ENCODE assay signal across 28 cellular contexts in genomic region chr3:14774431-14774830, GRCh38. TPM values are rescaled to one million over a fixed set of nuclear protein-coding genes. Genes with fewer than 3 reads are reported as not detected.
A peak's percentile ranks its signal among the peaks of the same experiment; 100 is the strongest.
DNase-seq lines count a peak whose midpoint lies in the region; ATAC-seq, FAIRE-seq and TF ChIP-seq lines count a peak whose summit lies in the region.
"Had no signal": no experiment of that assay in that cellular context is flagged by ENCODE, and none has a peak within 500 bp of the region (broad histone marks: within the 10 kb centered on the region; RNA-seq: fewer than 3 reads in every experiment).

No MANE protein-coding gene starts in this region.

- H3K79me2 ChIP-seq in K562 (ENCODE audit: control insufficient read depth, insufficient read depth, low read length) = no peaks in the 10 kb centered on the region

- no peak for FAIRE-seq in K562 (lab: Jason Lieb, UNC)
- FAIRE-seq: A549, frontal cortex, GM18507, keratinocyte had no signal

- in situ Hi-C loops in K562 (cut with MboI) = no loop called here

- peak; percentile 22 for DNase-seq in Right ventricle myocardium superior
- no peak for DNase-seq in left ventricle myocardium inferior
- DNase-seq in K562 (ENCODE audit: extremely low read depth in 1 of 4, low spot score in 3 of 4) = no peak
- peak; percentile 68 for DNase-seq in mesenteric fat pad (ENCODE audit: low spot score)
- DNase-seq in ureter (ENCODE audit: low spot score) = peak; percentile 13
- no peak for DNase-seq in NAMALWA (ENCODE audit: low spot score)
- DNase-seq in HFFc6 = no peak
- DNase-seq: activated CD4-positive, alpha-beta T cell treated with anti-CD3 and anti-CD28 coated beads for 4 hours; activated gamma-delta T cell treated with Interleukin-2 at 50 U/mL for 16 hours; cerebellar nuclear complex; effector CD8-positive, alpha-beta T cell; GF-D8; HCEC 1CT; hypothalamus; NCI-H1092; NCI-H1930; NCI-H526 treated with DMSO at 0.1 percent for 48 hours; substantia nigra had no signal

- intact Hi-C loops in Right ventricle myocardium superior (cut with DNase I) = no loop called here
- intact Hi-C loops in left ventricle myocardium inferior (cut with micrococcal nuclease) = no loop called here
- intact Hi-C loops in K562 (cut with micrococcal nuclease) = no loop called here

- H3K4me3 ChIP-seq in left ventricle myocardium inferior (no peak overlapping the region), K562 (no peak overlapping the region)
- H3K4me3 ChIP-seq: A549, lung, uterus had no signal

- ATAC-seq in Right ventricle myocardium superior (ENCODE audit: poor library complexity) (no peak), K562 (peak; percentile 59), GM18909 (IDR thresholded peaks at IDR 0.05; ENCODE audit: poor library complexity, unreplicated experiment) (no peak)
- ATAC-seq: A549, esophagus mucosa, SK-N-SH treated with all-trans-retinoic acid at 6 μM for 48 hours had no signal

- H3K36me3 ChIP-seq in left ventricle myocardium inferior = no peaks in the 10 kb centered on the region
- H3K36me3 ChIP-seq in K562 (ENCODE audit: control insufficient read depth, insufficient read depth, low read length) = no peaks in the 10 kb centered on the region
- H3K36me3 ChIP-seq: uterus had no signal

- TF ChIP-seq CTCF in left ventricle myocardium inferior (IDR thresholded peaks at IDR 0.05; ENCODE audit: borderline replicate concordance) (no peak), K562 (IDR thresholded peaks at IDR 0.05 in 2 of 3, conservative IDR thresholded peaks at IDR 0.05 in 1 of 3; ENCODE audit: insufficient read depth in 2 of 3, low read depth in 1 of 3, low read length in 3 of 3) (peak in 1 of 3 experiments; percentile 36; a peak in 2 of 6 replicates), HFFc6 (IDR thresholded peaks at IDR 0.05) (no peak)

- H3K4me3 Mint-ChIP-seq in HFFc6 = no peak overlapping the region

- peaks cover 5% of the 10 kb centered on the region for H3K27me3 ChIP-seq in left ventricle myocardium inferior (ENCODE audit: low read depth)
- peaks cover 30 to 60% of the 10 kb centered on the region in 2 experiments; a peak in 4 of 5 replicates for H3K27me3 ChIP-seq in K562 (ENCODE audit: control insufficient read depth in 2 of 2, insufficient read depth in 2 of 2, low read length in 2 of 2)
- H3K27me3 ChIP-seq: uterus had no signal

- peak overlapping the region in 1 of 2 experiments; percentile 49; a peak in 1 of 4 replicates for H3K9ac ChIP-seq in K562 (ENCODE audit: insufficient read depth in 1 of 2, low read depth in 2 of 2, low read length in 2 of 2)

- H3K27ac ChIP-seq in left ventricle myocardium inferior (replicated peaks) = no peak overlapping the region
- no peak overlapping the region for H3K27ac ChIP-seq in K562 (ENCODE audit: extremely low read depth, low read depth, low read length)
- H3K27ac ChIP-seq: A549, uterus had no signal

- POLR2A ChIA-PET in K562 (lab: Yijun Ruan, JAX) = interaction anchor here (0.6 to 1.0 kb wide), 2 partner anchors 78 to 174 kb away, joined by 3 to 5 read pairs; no protein-coding TSS in a partner anchor

- TF ChIP-seq POLR2A in K562 (conservative IDR thresholded peaks at IDR 0.05) = no peak

- H3K4me1 Mint-ChIP-seq in HFFc6 (ENCODE audit: low read depth) = no peaks in the 10 kb centered on the region

- H3K4me1 ChIP-seq in left ventricle myocardium inferior (no peaks in the 10 kb centered on the region), K562 (replicated peaks in 1 of 2; ENCODE audit: control insufficient read depth in 2 of 2, insufficient read depth in 2 of 2, low read length in 2 of 2) (peaks cover 0 to 8% of the 10 kb centered on the region in 2 experiments; a peak in 2 of 5 replicates)
- H3K4me1 ChIP-seq: A549, uterus had no signal

- H3K36me3 Mint-ChIP-seq in HFFc6 (ENCODE audit: low read depth) = no peaks in the 10 kb centered on the region

- no peaks in the 10 kb centered on the region for H4K20me1 ChIP-seq in K562 (replicated peaks; ENCODE audit: control insufficient read depth, insufficient read depth, low read length)

- H2AFZ ChIP-seq in K562 (ENCODE audit: low read depth, low read length) = no peak overlapping the region

- peak in 1 of 2 experiments; percentile 29; a peak in 1 of 4 replicates for TF ChIP-seq RAD21 in K562 (CRISPR knock-in tag; conservative IDR thresholded peaks at IDR 0.05 in 1 of 2, IDR thresholded peaks at IDR 0.05 in 1 of 2)

- WGBS in K562 (ENCODE audit: insufficient coverage, low coverage, missing lambda C conversion rate) = 7% methylated on average over 12 of the region's 12 CpGs

- peaks cover 19% of the 10 kb centered on the region for H3K9me3 ChIP-seq in left ventricle myocardium inferior (replicated peaks)
- no peaks in the 10 kb centered on the region; the same call in 1 of the 2 replicates for H3K9me3 ChIP-seq in K562 (replicated peaks; ENCODE audit: control insufficient read depth, insufficient read depth, low read depth, low read length)

- peaks cover 4% of the 10 kb centered on the region for H3K9me1 ChIP-seq in K562 (ENCODE audit: control insufficient read depth, insufficient read depth, low read length)

- CTCF ChIA-PET in K562 (lab: Yijun Ruan, JAX; ENCODE audit: low intra/inter-chr PET ratio) = no interaction called here

- H3K27ac Mint-ChIP-seq in HFFc6 = no peak overlapping the region
- H3K27ac Mint-ChIP-seq: progenitor cell of endocrine pancreas had no signal

- H3K27me3 Mint-ChIP-seq in HFFc6 (ENCODE audit: insufficient read depth) = peaks cover 32% of the 10 kb centered on the region
- H3K27me3 Mint-ChIP-seq: progenitor cell of endocrine pancreas had no signal

- H3K4me2 ChIP-seq in K562 (ENCODE audit: insufficient read depth, low read length) = no peak overlapping the region
- H3K4me2 ChIP-seq: A549 had no signal

- TF ChIP-seq EP300 in K562 (IDR thresholded peaks at IDR 0.05; ENCODE audit: low read length) = no peak

- no TSS peak for BruUV-seq in K562 (replicated peaks; lab: Mats Ljungman, UMichigan)

- peaks cover 12% of the 10 kb centered on the region; the same call in 1 of the 2 replicates for H3K9me3 Mint-ChIP-seq in HFFc6

TF ChIP-seq in K562, 482 proteins besides CTCF, POLR2A, EP300 and RAD21:
- no peak for TF ChIP-seq ELF2 (CRISPR knock-in tag; IDR thresholded peaks at IDR 0.05)
- peak; percentile 49; the same call in 1 of the 2 replicates for TF ChIP-seq SPI1 (IDR thresholded peaks at IDR 0.05; ENCODE audit: borderline replicate concordance, low read depth, low read length)
TF ChIP-seq in K562: peak in this region for 1.

RNA-seq across cellular contexts. Expression of gene FGD5, which starts 44.3 kb away (rescaled TPM):
- total RNA-seq in Right ventricle myocardium superior (15.2 TPM), left ventricle myocardium inferior (13.9 TPM), K562 (2014; rRNA removed) (not detected in 2 replicates), K562 (2014; rRNA removed; fragmentation: Illumina TruSeq; extraction: Trizol) (not detected in 2 replicates), K562 (2015; rRNA removed; fragmentation: Illumina TruSeq; extraction: Trizol) (not detected in 2 replicates), K562 (2021) (0.13 and 0.18 TPM in 2 replicates), mesenteric fat pad (38.6 TPM), ureter (23.2 TPM)
- total RNA-seq in K562 (2011; cell fraction: chromatin; rRNA removed; ENCODE audit: low replicate concordance) = not detected in 2 replicates
- total RNA-seq in K562 (2011; cell fraction: nucleolus; rRNA removed) = not detected in 2 replicates
- total RNA-seq in K562 (2011; cell fraction: nucleoplasm; rRNA removed) = not detected in 2 replicates
- polyA plus RNA-seq in K562 (2011; rRNA removed) (not detected in 2 replicates), K562 (2014; fragmentation: Illumina TruSeq; extraction: Trizol) (not detected in 2 replicates), K562 (2014; fragmentation: Nextera tagmentation; extraction: Ambion mirVana) (not detected), K562 (2014; rRNA removed) (not detected in 2 replicates)
- polyA plus RNA-seq in K562 (2011; cell fraction: cytosol; rRNA removed) = not detected in 2 replicates
- not detected in 2 replicates for polyA plus RNA-seq in K562 (2011; cell fraction: nucleus; rRNA removed)
- polyA plus RNA-seq in K562 (2012) = not detected in 2 replicates
- polyA minus RNA-seq in K562 (2011; rRNA and poly(A)+ RNA removed) = not detected in 2 replicates
- polyA minus RNA-seq in K562 (2011; cell fraction: cytosol; rRNA and poly(A)+ RNA removed) = not detected in 2 replicates
- polyA minus RNA-seq in K562 (2011; cell fraction: nucleus; rRNA and poly(A)+ RNA removed) = not detected in 2 replicates
- total RNA-seq in HFFc6 (2021; fragmentation: NEBNext Ultra II Directional; extraction: Animal tissue kit (Norgen Biotek cat#: 25700)) = not detected
- polyA plus RNA-seq: keratinocyte had no signal

Comparison
In these comparisons a context has a peak if more than half of its experiments do, and no peak if none do; other contexts are left out.
1. DNase-seq: peak in Right ventricle myocardium superior (single experiment), mesenteric fat pad (single experiment) and ureter (single experiment); none in left ventricle myocardium inferior (single experiment), K562 (0 of 4), NAMALWA (single experiment) and HFFc6 (single experiment).
2. RNA of gene FGD5, which starts 44.3 kb away (total RNA-seq): 38.6 TPM in mesenteric fat pad (single experiment), 23.2 TPM in ureter (single experiment), 15.2 TPM in Right ventricle myocardium superior (single experiment) and 13.9 TPM in left ventricle myocardium inferior (single experiment); 0.13 to 0.18 TPM in K562 and not detected in HFFc6; every median in the first group is over 10 times any median in the second.